In the genomic region with DNA sequence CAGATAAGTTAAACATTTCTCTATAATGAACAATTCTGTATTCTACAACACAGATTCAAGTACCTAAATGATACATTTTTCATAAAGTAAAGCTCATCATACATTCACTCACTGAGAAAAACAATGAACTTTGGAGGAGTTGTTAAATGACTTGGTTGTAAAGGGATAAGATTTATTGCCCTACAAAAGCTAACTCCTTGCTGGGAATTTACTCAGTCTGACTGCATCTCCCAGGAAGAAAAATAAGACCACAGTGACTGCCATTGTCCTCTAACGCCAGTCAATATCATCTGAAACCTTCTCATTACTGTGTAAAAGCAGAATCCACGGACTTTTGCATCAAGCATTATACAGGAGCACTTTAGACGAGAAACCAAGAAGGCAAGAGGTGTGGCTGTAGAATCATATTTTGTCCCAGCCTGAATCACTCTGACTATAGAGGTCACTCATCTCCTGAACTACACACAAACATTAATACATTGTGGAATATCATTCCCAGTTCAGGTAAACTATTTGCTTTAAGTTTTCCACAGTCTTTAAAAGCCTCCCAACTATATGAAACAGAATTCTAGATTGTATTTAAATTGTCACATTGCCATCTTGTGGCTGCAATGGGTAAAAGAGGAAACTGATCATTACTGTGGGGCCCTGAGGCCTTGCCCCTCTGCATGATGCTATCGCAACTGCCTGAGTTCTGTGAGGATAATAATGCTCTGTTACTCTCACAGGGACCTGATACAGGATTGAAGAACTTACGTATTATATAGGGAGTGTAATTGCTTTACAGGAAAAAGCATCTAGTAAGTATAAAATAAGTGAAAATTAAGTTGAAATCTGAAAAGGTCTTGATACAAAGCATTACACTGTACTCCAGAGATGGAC, we compare ENCODE assay signal across 8 cellular contexts.
DNase-seq lines count a peak whose midpoint lies in the region; ATAC-seq, FAIRE-seq and TF ChIP-seq lines count a peak whose summit lies in the region.

No MANE protein-coding gene starts in this region.

- FAIRE-seq in HTR-8/SVneo (lab: Jason Lieb, UNC) = no peak

- no peaks in the 10 kb centered on the region for H3K4me1 ChIP-seq in uterus

- peak; percentile 87 for ATAC-seq in GM21529 (IDR thresholded peaks at IDR 0.05; ENCODE audit: unreplicated experiment)

- peak; percentile 74 for DNase-seq in SIG-M5 treated with dmso at 0.1 percent for 504 hours (lab: John Stamatoyannopoulos, UW; ENCODE audit: unreplicated experiment)
- no peak for DNase-seq in SIG-M5 (lab: John Stamatoyannopoulos, UW)
- DNase-seq in HTR-8/SVneo (ENCODE audit: insufficient read length, low spot score) = peak; percentile 19
- DNase-seq in RKO (ENCODE audit: low spot score) = peak; percentile 58
- peak; percentile 44 for DNase-seq in foreskin melanocyte
- peak; percentile 9 for DNase-seq in stromal cell of bone marrow (ENCODE audit: low read depth)
- DNase-seq in uterus = no peak

- no peak for TF ChIP-seq POLR2A in uterus (IDR thresholded peaks at IDR 0.05)

- no peak overlapping the region for H3K27ac ChIP-seq in uterus

- H3K27me3 ChIP-seq in uterus = no peaks in the 10 kb centered on the region

- intact Hi-C loops in uterus (cut with DNase I; ENCODE audit: low total_unique reads) = no loop called here

- H3K9me3 ChIP-seq in uterus = no peaks in the 10 kb centered on the region

- H3K4me3 ChIP-seq in uterus = no peak overlapping the region

- no peaks in the 10 kb centered on the region for H3K36me3 ChIP-seq in uterus

- TF ChIP-seq CTCF in uterus (IDR thresholded peaks at IDR 0.05) = no peak

Comparison
In these comparisons a context has a peak if more than half of its experiments do, and no peak if none do; other contexts are left out.
1. DNase-seq: peak in SIG-M5 treated with dmso at 0.1 percent for 504 hours (single experiment), HTR-8/SVneo (single experiment), RKO (single experiment), foreskin melanocyte (single experiment) and stromal cell of bone marrow (single experiment); none in SIG-M5 (single experiment) and uterus (0 of 2).